In the genomic region with DNA sequence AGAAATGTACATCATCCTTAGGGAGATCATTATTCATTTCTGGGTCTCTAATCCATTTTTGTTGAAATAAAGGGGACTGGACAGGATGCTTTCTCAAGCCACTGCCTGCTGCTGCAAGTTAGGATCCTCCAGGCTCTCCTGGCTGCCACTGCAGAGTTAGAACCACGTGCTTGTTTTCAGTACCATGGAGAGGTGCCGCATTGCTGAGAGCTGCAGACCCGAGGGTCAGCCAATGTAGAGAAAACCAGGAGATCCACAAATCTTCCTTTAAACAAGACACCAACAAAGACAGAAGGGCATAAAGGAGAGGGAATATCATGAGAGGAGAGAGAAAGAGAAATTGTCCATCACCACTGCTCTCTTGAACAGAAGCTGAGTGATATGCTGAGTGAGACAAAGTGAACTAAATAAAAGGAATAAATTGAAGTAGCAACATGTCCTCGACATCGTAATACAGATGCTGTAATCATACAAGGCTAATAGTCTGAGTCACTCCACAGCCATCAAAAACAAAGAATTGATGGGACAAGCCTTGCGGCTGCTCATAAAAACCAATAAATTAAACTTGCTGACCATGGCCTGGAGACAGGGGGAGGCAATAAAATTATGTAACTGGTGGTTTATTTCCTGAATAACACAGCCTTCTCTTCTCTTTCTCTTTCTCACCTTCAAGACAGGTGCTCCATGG, we compare ENCODE assay signal across 11 cellular contexts.
DNase-seq lines count a peak whose midpoint lies in the region; ATAC-seq, FAIRE-seq and TF ChIP-seq lines count a peak whose summit lies in the region.
"Had no signal": no experiment of that assay in that cellular context is flagged by ENCODE, and none has a peak within 500 bp of the region (broad histone marks: within the 10 kb centered on the region; RNA-seq: fewer than 3 reads in every experiment).

No MANE protein-coding gene starts in this region.

- no peak overlapping the region for H3K56ac ChIP-seq in IMR-90 (ENCODE audit: extremely low read depth, insufficient read depth, low read length)

- no peaks in the 10 kb centered on the region for H3K27me3 Mint-ChIP-seq in activated CD4-positive, alpha-beta memory T cell treated with anti-CD3 and anti-CD28 coated beads for 36 hours

- no peak overlapping the region for H2AK5ac ChIP-seq in IMR-90 (ENCODE audit: low read depth, low read length)

- peaks cover 5% of the 10 kb centered on the region for H3K9me3 Mint-ChIP-seq in activated CD4-positive, alpha-beta memory T cell treated with anti-CD3 and anti-CD28 coated beads for 36 hours

- H3K36me3 ChIP-seq in IMR-90 (ENCODE audit: control insufficient read depth, insufficient read depth, low read length), result no peaks in the 10 kb centered on the region
- no peaks in the 10 kb centered on the region for H3K36me3 ChIP-seq in left lung
- no peaks in the 10 kb centered on the region for H3K36me3 ChIP-seq in OCI-LY7 (ENCODE audit: insufficient read depth, low read length)

- H2AFZ ChIP-seq in IMR-90 (replicated peaks; ENCODE audit: low read length, poor library complexity), result no peak overlapping the region
- no peak overlapping the region for H2AFZ ChIP-seq in OCI-LY7 (ENCODE audit: low read length)

- H3K79me2 ChIP-seq in OCI-LY7 (ENCODE audit: insufficient read depth, low read depth, low read length), result no peaks in the 10 kb centered on the region

- no peak overlapping the region for H2BK5ac ChIP-seq in IMR-90 (ENCODE audit: low read depth, low read length, poor library complexity, severe bottlenecking)

- intact Hi-C loops in IMR-90 (cut with micrococcal nuclease) (no loop called here), left lung (cut with DNase I) (no loop called here), OCI-LY7 (cut with micrococcal nuclease; ENCODE audit: unreplicated experiment) (no loop called here)
- intact Hi-C loops in activated CD4-positive, alpha-beta memory T cell treated with anti-CD3 and anti-CD28 coated beads for 36 hours (cut with micrococcal nuclease), result no loop called here

- no peak overlapping the region for H2BK20ac ChIP-seq in IMR-90 (ENCODE audit: low read depth, low read length)

- H3K14ac ChIP-seq in IMR-90 (replicated peaks; ENCODE audit: low read depth, low read length), result no peak overlapping the region

- no peak overlapping the region for H3K4ac ChIP-seq in IMR-90 (ENCODE audit: low read depth, low read length)

- H4K8ac ChIP-seq in IMR-90 (ENCODE audit: low read depth in 2 of 2, low read length in 2 of 2), result no peak overlapping the region

- 82% methylated on average over 2 of the region's 6 CpGs; no CpG with 5 or more reads in 1 of the 2 experiments for WGBS in IMR-90 (ENCODE audit: extremely low coverage in 2 of 2, insufficient read length in 1 of 2), 2 experiments

- no peaks in the 10 kb centered on the region for H3K4me1 Mint-ChIP-seq in activated CD4-positive, alpha-beta memory T cell treated with anti-CD3 and anti-CD28 coated beads for 36 hours (ENCODE audit: low read depth)

- CTCF ChIA-PET in IMR-90 (lab: Yijun Ruan, JAX) (no interaction called here), OCI-LY7 (lab: Charles Lee; ENCODE audit: unreplicated experiment) (no interaction called here)
- CTCF ChIA-PET in activated CD4-positive, alpha-beta memory T cell treated with anti-CD3 and anti-CD28 coated beads for 36 hours (lab: Charles Lee), result no interaction called here

- H3K79me1 ChIP-seq in IMR-90 (ENCODE audit: low read depth in 1 of 2, low read length in 2 of 2), result no peaks in the 10 kb centered on the region

- in situ Hi-C loops in Caki2 (cut with HindIII; ENCODE audit: low pct_unique_long_range_greater_than_20kb, low sequenced_read_pairs), result no loop called here
- in situ Hi-C loops in IMR-90 (cut with MboI; ENCODE audit: low sequenced_read_pairs), result no loop called here

- no peaks in the 10 kb centered on the region for H3K9me1 ChIP-seq in IMR-90 (ENCODE audit: insufficient read depth, low read length)

- no peak for TF ChIP-seq CTCF in IMR-90 (conservative IDR thresholded peaks at IDR 0.05; ENCODE audit: low read depth, low read length)
- TF ChIP-seq CTCF in left lung (IDR thresholded peaks at IDR 0.05), result no peak
- TF ChIP-seq CTCF in OCI-LY7 (conservative IDR thresholded peaks at IDR 0.05; ENCODE audit: low read length), result no peak

- no peak for FAIRE-seq in HTR-8/SVneo (lab: Jason Lieb, UNC)

- H2BK120ac ChIP-seq in IMR-90 (ENCODE audit: low read depth, low read length), result no peak overlapping the region

- H4K20me1 ChIP-seq in IMR-90 (ENCODE audit: insufficient read depth, low read length) (no peaks in the 10 kb centered on the region), OCI-LY7 (ENCODE audit: insufficient read depth, low read length) (no peaks in the 10 kb centered on the region)

- H3K4me2 ChIP-seq in IMR-90 (ENCODE audit: low read depth, low read length) (no peak overlapping the region), OCI-LY7 (ENCODE audit: low read length) (no peak overlapping the region)

- DNase-seq in Caki2 (ENCODE audit: low read depth) (peak; percentile 19), IMR-90 (peak; percentile 16), astrocyte of the hippocampus (ENCODE audit: low read depth, low spot score) (peak; percentile 78), left lung (no peak), OCI-LY7 (ENCODE audit: low spot score) (no peak), cortex of kidney (lab: John Stamatoyannopoulos, UW) (no peak), HTR-8/SVneo (ENCODE audit: insufficient read length, low spot score) (no peak)
- DNase-seq in activated CD4-positive, alpha-beta memory T cell treated with anti-CD3 and anti-CD28 coated beads for 36 hours, result no peak
- DNase-seq: GF-D8, hippocampal formation, NCI-H446 had no signal

- no peaks in the 10 kb centered on the region for H3K9me3 ChIP-seq in IMR-90 (ENCODE audit: control insufficient read depth, insufficient read depth, low read length)
- no peaks in the 10 kb centered on the region for H3K9me3 ChIP-seq in left lung
- no peaks in the 10 kb centered on the region for H3K9me3 ChIP-seq in OCI-LY7 (ENCODE audit: low read length)

- H3K4me3 Mint-ChIP-seq in activated CD4-positive, alpha-beta memory T cell treated with anti-CD3 and anti-CD28 coated beads for 36 hours, result no peak overlapping the region

- H3K27ac Mint-ChIP-seq in activated CD4-positive, alpha-beta memory T cell treated with anti-CD3 and anti-CD28 coated beads for 36 hours, result no peak overlapping the region

- H4K91ac ChIP-seq in IMR-90 (ENCODE audit: insufficient read depth, low read depth, low read length), result no peak overlapping the region

- H3K4me1 ChIP-seq in IMR-90 (ENCODE audit: control insufficient read depth, insufficient read depth, low read length) (no peaks in the 10 kb centered on the region), left lung (no peaks in the 10 kb centered on the region), OCI-LY7 (ENCODE audit: insufficient read depth, low read length, poor library complexity, severe bottlenecking) (no peaks in the 10 kb centered on the region)

- H3K23ac ChIP-seq in IMR-90 (ENCODE audit: low read depth, low read length), result no peak overlapping the region

- no peaks in the 10 kb centered on the region for H3K27me3 ChIP-seq in IMR-90 (ENCODE audit: control insufficient read depth, insufficient read depth, low read length)
- H3K27me3 ChIP-seq in left lung, result no peaks in the 10 kb centered on the region

- H3K27ac ChIP-seq in IMR-90 (ENCODE audit: insufficient read depth, low read length), result no peak overlapping the region
- H3K27ac ChIP-seq in left lung, result no peak overlapping the region
- H3K27ac ChIP-seq in OCI-LY7 (ENCODE audit: low read depth, low read length, poor library complexity, severe bottlenecking), result no peak overlapping the region

- POLR2A ChIA-PET in IMR-90 (lab: Charles Lee; ENCODE audit: unreplicated experiment) (no interaction called here), OCI-LY7 (lab: Charles Lee) (no interaction called here)
- POLR2A ChIA-PET in activated CD4-positive, alpha-beta memory T cell treated with anti-CD3 and anti-CD28 coated beads for 36 hours (lab: Charles Lee), result no interaction called here

- no peak for TF ChIP-seq RAD21 in IMR-90 (IDR thresholded peaks at IDR 0.05; ENCODE audit: low read length)

- dilution Hi-C loops in IMR-90 (cut with HindIII; ENCODE audit: low sequenced_read_pairs, unreplicated experiment), result no loop called here

- ATAC-seq in IMR-90 (ENCODE audit: low read depth), result no peak; the same call in 1 of the 2 replicates
- peak; percentile 47 for ATAC-seq in left lung

- TF ChIP-seq POLR2A in IMR-90 (IDR thresholded peaks at IDR 0.05; ENCODE audit: low read depth, low read length), result no peak

- no peaks in the 10 kb centered on the region for H3K9me2 ChIP-seq in OCI-LY7 (ENCODE audit: insufficient read depth, low read length)

- no peak overlapping the region for H2AK9ac ChIP-seq in IMR-90 (replicated peaks; ENCODE audit: low read depth, low read length, poor library complexity)

- no peak overlapping the region for H3K18ac ChIP-seq in IMR-90 (ENCODE audit: low read depth, low read length)

- no peak overlapping the region for H3K9ac ChIP-seq in IMR-90 (ENCODE audit: low read depth, low read length)

- no peak overlapping the region for H4K5ac ChIP-seq in IMR-90 (ENCODE audit: low read depth, low read length)

- no TSS peak for BruUV-seq in IMR-90 (replicated peaks; lab: Mats Ljungman, UMichigan)
- BruUV-seq in OCI-LY7 (replicated peaks; lab: Mats Ljungman, UMichigan), result no TSS peak

- H3K36me3 Mint-ChIP-seq in activated CD4-positive, alpha-beta memory T cell treated with anti-CD3 and anti-CD28 coated beads for 36 hours, result peaks cover 2% of the 10 kb centered on the region

- H3K4me3 ChIP-seq in IMR-90 (ENCODE audit: insufficient read depth, low read depth, low read length) (no peak overlapping the region), left lung (no peak overlapping the region), OCI-LY7 (ENCODE audit: low read depth, low read length, poor library complexity, severe bottlenecking) (no peak overlapping the region)

- no peak overlapping the region for H2BK15ac ChIP-seq in IMR-90 (ENCODE audit: low read depth, low read length)

TF ChIP-seq in IMR-90, 13 proteins besides CTCF, POLR2A, EP300 and RAD21:
- no peak for TF ChIP-seq FOS (IDR thresholded peaks at IDR 0.05; ENCODE audit: low read depth, low read length)
- TF ChIP-seq MXI1 (IDR thresholded peaks at IDR 0.05; ENCODE audit: borderline replicate concordance, low read depth, low read length), result peak; percentile 66; the same call in 1 of the 2 replicates
- TF ChIP-seq, protein P1, sequence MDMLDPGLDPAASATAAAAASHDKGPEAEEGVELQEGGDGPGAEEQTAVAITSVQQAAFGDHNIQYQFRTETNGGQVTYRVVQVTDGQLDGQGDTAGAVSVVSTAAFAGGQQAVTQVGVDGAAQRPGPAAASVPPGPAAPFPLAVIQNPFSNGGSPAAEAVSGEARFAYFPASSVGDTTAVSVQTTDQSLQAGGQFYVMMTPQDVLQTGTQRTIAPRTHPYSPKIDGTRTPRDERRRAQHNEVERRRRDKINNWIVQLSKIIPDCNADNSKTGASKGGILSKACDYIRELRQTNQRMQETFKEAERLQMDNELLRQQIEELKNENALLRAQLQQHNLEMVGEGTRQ (IDR thresholded peaks at IDR 0.05; ENCODE audit: low read depth, low read length), result peak; percentile 53; the same call in 1 of the 2 replicates

Comparison
In these comparisons a context has a peak if more than half of its experiments do, and no peak if none do; other contexts are left out.
1. DNase-seq: peak in Caki2 (single experiment), IMR-90 (single experiment) and astrocyte of the hippocampus (single experiment); none in left lung (0 of 2), OCI-LY7 (single experiment), cortex of kidney (single experiment), activated CD4-positive, alpha-beta memory T cell treated with anti-CD3 and anti-CD28 coated beads for 36 hours (single experiment) and HTR-8/SVneo (single experiment).